Comparison of ENCODE assay signal across 8 cellular contexts in genomic region chr17:5191541-5192417, GRCh38.
DNase-seq lines count a peak whose midpoint lies in the region; ATAC-seq and TF ChIP-seq lines count a peak whose summit lies in the region.

Gene ZNF594 (minus strand): TSS chr17:5191868. CDS start chr17:5184256, 7,612 bp downstream.

- peak; percentile 68 for TF ChIP-seq CTCF in AG09309 (IDR thresholded peaks at IDR 0.05; ENCODE audit: control insufficient read depth, insufficient read depth, low read depth, low read length, missing control alignments)

- peaks cover 15% of the 10 kb centered on the region for H3K9me3 Mint-ChIP-seq in central memory CD8-positive, alpha-beta T cell

- H3K27me3 Mint-ChIP-seq in central memory CD8-positive, alpha-beta T cell = no peaks in the 10 kb centered on the region

- H3K4me1 Mint-ChIP-seq in central memory CD8-positive, alpha-beta T cell = peaks cover 38% of the 10 kb centered on the region

- peak; percentile 96 for TF ChIP-seq POLR2A in GM18951 (IDR thresholded peaks at IDR 0.05; ENCODE audit: extremely low read depth, insufficient read depth, insufficient read length)

- in situ Hi-C loops in GM18951 (cut with MboI; ENCODE audit: low sequenced_read_pairs, unreplicated experiment) = no loop called here

- peak within 1 kb of the TSS; percentile 93 for H3K27ac Mint-ChIP-seq in central memory CD8-positive, alpha-beta T cell (ENCODE audit: low read depth)

- H3K4me3 ChIP-seq in AG09309 (ENCODE audit: control insufficient read depth, low read depth, low read length) = peak within 1 kb of the TSS; percentile 90

- DNase-seq in AG09309 (ENCODE audit: low read depth) (peak; percentile 78), NCI-H226 (peak; percentile 97), islet precursor cell (peak; percentile 99)
- peak; percentile 93 for DNase-seq in activated CD4-positive, CD25-positive, alpha-beta regulatory T cell treated with anti-CD3 and anti-CD28 coated beads, Interleukin-2, amount 50 U/mL, for 16 hours (ENCODE audit: low read depth, low spot score)
- peak; percentile 94 to 96 for DNase-seq in central memory CD8-positive, alpha-beta T cell (ENCODE audit: low spot score in 2 of 2)
- peak; percentile 97 for DNase-seq in stimulated activated CD4-positive, alpha-beta T cell treated with anti-CD3 and anti-CD28 coated beads, Interleukin-12 subunit alpha, Interleukin-12 subunit beta, amount 100 ng/mL, for 4 hours

- peaks cover 13% of the 10 kb centered on the region for H3K36me3 Mint-ChIP-seq in central memory CD8-positive, alpha-beta T cell (ENCODE audit: insufficient read depth)

- ATAC-seq in HG03175 (IDR thresholded peaks at IDR 0.05; ENCODE audit: unreplicated experiment) = peak; percentile 98
- ATAC-seq in central memory CD8-positive, alpha-beta T cell (replicated peaks; ENCODE audit: extremely low read depth, poor library complexity, severe bottlenecking) = peak; percentile 99

- H3K4me3 Mint-ChIP-seq in central memory CD8-positive, alpha-beta T cell = peak within 1 kb of the TSS; percentile 89

Comparison
In these comparisons a context has a peak if more than half of its experiments do, and no peak if none do; other contexts are left out.
1. Peak in every context shown above with its lines: DNase-seq, ATAC-seq and H3K4me3 ChIP-seq.